In the genomic region with DNA sequence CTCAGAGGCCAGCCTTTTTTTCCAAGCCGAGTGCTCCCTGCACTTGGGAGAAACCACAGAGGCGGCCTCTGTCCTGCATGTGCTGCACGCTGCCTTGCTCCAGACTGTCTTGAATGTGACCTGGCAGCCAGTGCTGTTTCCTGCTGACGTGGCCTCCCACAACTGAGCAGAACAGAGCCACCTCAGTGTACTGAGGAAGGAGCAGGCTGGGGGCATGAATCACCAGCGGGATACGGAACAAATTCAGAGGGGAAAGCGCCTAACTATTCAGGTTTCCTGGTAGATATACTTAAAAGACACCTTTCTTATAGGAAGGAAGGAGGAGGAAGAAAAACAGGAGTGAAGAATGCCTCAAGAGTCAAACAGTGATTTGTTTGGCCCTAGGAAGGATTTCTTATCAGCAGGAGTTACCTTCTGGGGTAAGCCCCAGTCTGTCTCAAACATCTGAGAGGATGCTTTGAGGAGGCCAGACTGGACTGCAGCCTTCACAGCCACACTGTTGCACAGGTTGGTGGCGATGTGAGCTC, we compare ENCODE assay signal across 8 cellular contexts.
DNase-seq lines count a peak whose midpoint lies in the region; ATAC-seq and TF ChIP-seq lines count a peak whose summit lies in the region.

No MANE protein-coding gene starts in this region.

- H2AFZ ChIP-seq in MM.1S (ENCODE audit: low read length) = no peak overlapping the region

- H3F3A ChIP-seq in MM.1S (ENCODE audit: insufficient read depth, low read length) = peaks cover 6% of the 10 kb centered on the region

- intact Hi-C loops in testis (cut with DNase I; ENCODE audit: low total_unique reads) = no loop called here

- H3K4me3 ChIP-seq in MM.1S (ENCODE audit: low read length) (no peak overlapping the region), fibroblast of mammary gland (ENCODE audit: control insufficient read depth, low read depth, low read length) (no peak overlapping the region), testis (no peak overlapping the region)

- 32 to 46% methylated on average over 8 of the region's 8 CpGs for WGBS in testis, 2 donors

- peak overlapping the region; percentile 5; the same call in 1 of the 2 replicates for H3K9ac ChIP-seq in MM.1S (ENCODE audit: low read length)

- H3K9me3 ChIP-seq in MM.1S (replicated peaks; ENCODE audit: insufficient read depth, low read length) (no peaks in the 10 kb centered on the region), testis (no peaks in the 10 kb centered on the region)

- peak overlapping the region; percentile 96 for H3K27ac Mint-ChIP-seq in nephron progenitor cell

- peak overlapping the region; percentile 38; the same call in 1 of the 2 replicates for H3K27ac ChIP-seq in MM.1S (ENCODE audit: low read length)
- H3K27ac ChIP-seq in testis = peak overlapping the region; percentile 82 to 87

- peak; percentile 58 for ATAC-seq in GM21390 (IDR thresholded peaks at IDR 0.05; ENCODE audit: unreplicated experiment)
- peak; percentile 85 to 93 for ATAC-seq in activated T-cell treated with anti-CD3 and anti-CD28 coated beads, Interleukin-2, amount 50 U/mL, for 4 hours

- peaks cover 10% of the 10 kb centered on the region for H3K36me3 Mint-ChIP-seq in activated T-cell treated with anti-CD3 and anti-CD28 coated beads, Interleukin-2, amount 50 U/mL, for 4 hours (ENCODE audit: insufficient read depth)
- peaks cover 7% of the 10 kb centered on the region for H3K36me3 Mint-ChIP-seq in nephron progenitor cell (ENCODE audit: low read depth)

- H3K4me2 ChIP-seq in MM.1S (ENCODE audit: low read depth, low read length) = peak overlapping the region; percentile 17

- peaks cover 100% of the 10 kb centered on the region for H3K79me2 ChIP-seq in MM.1S (ENCODE audit: low read length)

- no peaks in the 10 kb centered on the region for H3K27me3 Mint-ChIP-seq in activated T-cell treated with anti-CD3 and anti-CD28 coated beads, Interleukin-2, amount 50 U/mL, for 4 hours (ENCODE audit: low read depth)
- peaks cover 3% of the 10 kb centered on the region for H3K27me3 Mint-ChIP-seq in nephron progenitor cell (ENCODE audit: low read depth, poor library complexity)

- H3K4me3 Mint-ChIP-seq in activated T-cell treated with anti-CD3 and anti-CD28 coated beads, Interleukin-2, amount 50 U/mL, for 4 hours = peak overlapping the region; percentile 17
- H3K4me3 Mint-ChIP-seq in nephron progenitor cell = peak overlapping the region; percentile 50

- H4K20me1 ChIP-seq in MM.1S (ENCODE audit: insufficient read depth, low read length) = no peaks in the 10 kb centered on the region

- no peaks in the 10 kb centered on the region for H3K9me3 Mint-ChIP-seq in activated T-cell treated with anti-CD3 and anti-CD28 coated beads, Interleukin-2, amount 50 U/mL, for 4 hours
- H3K9me3 Mint-ChIP-seq in nephron progenitor cell = no peaks in the 10 kb centered on the region

- no peak for TF ChIP-seq POLR2A in testis (IDR thresholded peaks at IDR 0.05)

- H3K27me3 ChIP-seq in MM.1S (replicated peaks; ENCODE audit: insufficient read depth, low read length) (no peaks in the 10 kb centered on the region), testis (no peaks in the 10 kb centered on the region)

- H3K4me1 ChIP-seq in MM.1S (ENCODE audit: low read length) = peaks cover 32% of the 10 kb centered on the region
- H3K4me1 ChIP-seq in testis = peaks cover 30% of the 10 kb centered on the region

- no peak for DNase-seq in MM.1S
- DNase-seq in activated T-cell treated with anti-CD3 and anti-CD28 coated beads, Interleukin-2, amount 50 U/mL, for 4 hours = peak; percentile 44
- peak; percentile 99 for DNase-seq in fibroblast of mammary gland (ENCODE audit: low read depth)
- peak; percentile 35 for DNase-seq in nephron progenitor cell
- peak; percentile 96 for DNase-seq in testis
- DNase-seq in NCI-H774 (lab: John Stamatoyannopoulos, UW) = no peak
- DNase-seq in NCI-H1436 treated with DMSO at 0.1 percent for 48 hours (lab: John Stamatoyannopoulos, UW) = no peak

- TF ChIP-seq CTCF in MM.1S (IDR thresholded peaks at IDR 0.05; ENCODE audit: low read length) = no peak
- TF ChIP-seq CTCF in fibroblast of mammary gland (conservative IDR thresholded peaks at IDR 0.05; ENCODE audit: control insufficient read depth, insufficient read depth, low read depth, low read length) = no peak
- TF ChIP-seq CTCF in nephron progenitor cell (IDR thresholded peaks at IDR 0.05) = no peak
- TF ChIP-seq CTCF in testis (IDR thresholded peaks at IDR 0.05) = no peak

- H3K9me2 ChIP-seq in MM.1S (replicated peaks; ENCODE audit: insufficient read depth, low read length) = no peaks in the 10 kb centered on the region

- peaks cover 34% of the 10 kb centered on the region for H3K4me1 Mint-ChIP-seq in activated T-cell treated with anti-CD3 and anti-CD28 coated beads, Interleukin-2, amount 50 U/mL, for 4 hours (ENCODE audit: low read depth)
- peaks cover 74% of the 10 kb centered on the region for H3K4me1 Mint-ChIP-seq in nephron progenitor cell

- H3K36me3 ChIP-seq in MM.1S (replicated peaks; ENCODE audit: insufficient read depth, low read length) = no peaks in the 10 kb centered on the region; the same call in 1 of the 2 replicates
- H3K36me3 ChIP-seq in testis (ENCODE audit: low read depth, missing control alignments) = no peaks in the 10 kb centered on the region

Comparison
In these comparisons a context has a peak if more than half of its experiments do, and no peak if none do; other contexts are left out.
1. DNase-seq: peak in activated T-cell treated with anti-CD3 and anti-CD28 coated beads, Interleukin-2, amount 50 U/mL, for 4 hours (single experiment), fibroblast of mammary gland (single experiment), nephron progenitor cell (single experiment) and testis (single experiment); none in MM.1S (single experiment), NCI-H774 (single experiment) and NCI-H1436 treated with DMSO at 0.1 percent for 48 hours (single experiment).